Comparison of ENCODE assay signal across 1 cellular context in genomic region chr11:74175923-74176322, GRCh38.
TF ChIP-seq lines count a peak whose summit lies in the region.

No MANE protein-coding gene starts in this region.

TF ChIP-seq in K562, 482 proteins besides CTCF, POLR2A, EP300 and RAD21 (continued from another document and continues in another):
- TF ChIP-seq COPS2 (conservative IDR thresholded peaks at IDR 0.05) (no peak), KLF13 (tag; IDR thresholded peaks at IDR 0.05; ENCODE audit: borderline replicate concordance, low read depth) (no peak), ZNF124 (CRISPR knock-in tag; IDR thresholded peaks at IDR 0.05) (no peak), TARDBP (IDR thresholded peaks at IDR 0.05) (no peak), USF2 (CRISPR knock-in tag; IDR thresholded peaks at IDR 0.05) (no peak), HIVEP1 (CRISPR knock-in tag; IDR thresholded peaks at IDR 0.05) (no peak), LEF1 (IDR thresholded peaks at IDR 0.05) (no peak), XRCC3 (IDR thresholded peaks at IDR 0.05) (no peak), CAMTA2 (CRISPR knock-in tag; conservative IDR thresholded peaks at IDR 0.05) (no peak), ATF6 (CRISPR knock-in tag; IDR thresholded peaks at IDR 0.05) (no peak), SMARCA4 (IDR thresholded peaks at IDR 0.05) (peak; percentile 69), SNRNP70 (optimal IDR thresholded peaks at IDR 0.05; ENCODE audit: low read depth, low read length) (no peak), PTTG1 (tag; IDR thresholded peaks at IDR 0.05; ENCODE audit: low read depth) (no peak), PRPF4 (IDR thresholded peaks at IDR 0.05; ENCODE audit: insufficient read depth, low read depth, low read length, poor library complexity, severe bottlenecking) (no peak), MLLT1 (IDR thresholded peaks at IDR 0.05) (no peak), STAG1 (CRISPR knock-in tag; IDR thresholded peaks at IDR 0.05; ENCODE audit: borderline replicate concordance) (no peak), ZNF431 (CRISPR knock-in tag; IDR thresholded peaks at IDR 0.05) (no peak), ZNF507 (tag; conservative IDR thresholded peaks at IDR 0.05) (no peak), HDGF (IDR thresholded peaks at IDR 0.05) (no peak), NR1H2 (CRISPR knock-in tag; IDR thresholded peaks at IDR 0.05) (no peak), RBM22 (IDR thresholded peaks at IDR 0.05; ENCODE audit: low read depth, low read length, poor library complexity, severe bottlenecking) (no peak), ZNF146 (CRISPR knock-in tag; IDR thresholded peaks at IDR 0.05; ENCODE audit: unreplicated experiment) (no peak), ZNF77 (CRISPR knock-in tag; IDR thresholded peaks at IDR 0.05) (no peak), POLR2AphosphoS5 (IDR thresholded peaks at IDR 0.05; ENCODE audit: control insufficient read depth, insufficient read depth, low read depth, low read length) (no peak), CREB1 (IDR thresholded peaks at IDR 0.05) (no peak), CREB1 (CRISPR knock-in tag; IDR thresholded peaks at IDR 0.05) (no peak), HNRNPH1 (optimal IDR thresholded peaks at IDR 0.05; ENCODE audit: low read depth, low read length) (no peak), HDAC8 (tag; IDR thresholded peaks at IDR 0.05) (no peak), ZNF766 (CRISPR knock-in tag; conservative IDR thresholded peaks at IDR 0.05) (no peak), PHB (CRISPR knock-in tag; IDR thresholded peaks at IDR 0.05) (no peak), TEAD4 (IDR thresholded peaks at IDR 0.05; ENCODE audit: low read length) (peak; percentile 93), TEAD4 (CRISPR knock-in tag; IDR thresholded peaks at IDR 0.05; ENCODE audit: borderline replicate concordance) (no peak), RFX1 (IDR thresholded peaks at IDR 0.05) (no peak), PML (IDR thresholded peaks at IDR 0.05; ENCODE audit: low read length) (peak; percentile 81; the same call in 1 of the 2 replicates), ZNF449 (CRISPR knock-in tag; IDR thresholded peaks at IDR 0.05) (no peak), ZSCAN29 (IDR thresholded peaks at IDR 0.05) (no peak), ZKSCAN8 (CRISPR knock-in tag; IDR thresholded peaks at IDR 0.05) (no peak), THRAP3 (IDR thresholded peaks at IDR 0.05; ENCODE audit: borderline replicate concordance) (no peak), NEUROD1 (IDR thresholded peaks at IDR 0.05; ENCODE audit: borderline replicate concordance, low read depth, low read length, partially characterized antibody) (no peak), NCOR1 (IDR thresholded peaks at IDR 0.05) (peak; percentile 53; the same call in 1 of the 2 replicates), ZNF212 (CRISPR knock-in tag; IDR thresholded peaks at IDR 0.05) (no peak), ESRRA (IDR thresholded peaks at IDR 0.05; ENCODE audit: borderline replicate concordance, low read depth) (no peak)
- TF ChIP-seq, protein P1, sequence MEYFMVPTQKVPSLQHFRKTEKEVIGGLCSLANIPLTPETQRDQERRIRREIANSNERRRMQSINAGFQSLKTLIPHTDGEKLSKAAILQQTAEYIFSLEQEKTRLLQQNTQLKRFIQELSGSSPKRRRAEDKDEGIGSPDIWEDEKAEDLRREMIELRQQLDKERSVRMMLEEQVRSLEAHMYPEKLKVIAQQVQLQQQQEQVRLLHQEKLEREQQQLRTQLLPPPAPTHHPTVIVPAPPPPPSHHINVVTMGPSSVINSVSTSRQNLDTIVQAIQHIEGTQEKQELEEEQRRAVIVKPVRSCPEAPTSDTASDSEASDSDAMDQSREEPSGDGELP (CRISPR knock-in tag; IDR thresholded peaks at IDR 0.05; ENCODE audit: borderline replicate concordance), result no peak
- TF ChIP-seq, protein P2, sequence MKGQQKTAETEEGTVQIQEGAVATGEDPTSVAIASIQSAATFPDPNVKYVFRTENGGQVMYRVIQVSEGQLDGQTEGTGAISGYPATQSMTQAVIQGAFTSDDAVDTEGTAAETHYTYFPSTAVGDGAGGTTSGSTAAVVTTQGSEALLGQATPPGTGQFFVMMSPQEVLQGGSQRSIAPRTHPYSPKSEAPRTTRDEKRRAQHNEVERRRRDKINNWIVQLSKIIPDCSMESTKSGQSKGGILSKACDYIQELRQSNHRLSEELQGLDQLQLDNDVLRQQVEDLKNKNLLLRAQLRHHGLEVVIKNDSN (CRISPR knock-in tag; IDR thresholded peaks at IDR 0.05), result no peak
- TF ChIP-seq, protein P3, sequence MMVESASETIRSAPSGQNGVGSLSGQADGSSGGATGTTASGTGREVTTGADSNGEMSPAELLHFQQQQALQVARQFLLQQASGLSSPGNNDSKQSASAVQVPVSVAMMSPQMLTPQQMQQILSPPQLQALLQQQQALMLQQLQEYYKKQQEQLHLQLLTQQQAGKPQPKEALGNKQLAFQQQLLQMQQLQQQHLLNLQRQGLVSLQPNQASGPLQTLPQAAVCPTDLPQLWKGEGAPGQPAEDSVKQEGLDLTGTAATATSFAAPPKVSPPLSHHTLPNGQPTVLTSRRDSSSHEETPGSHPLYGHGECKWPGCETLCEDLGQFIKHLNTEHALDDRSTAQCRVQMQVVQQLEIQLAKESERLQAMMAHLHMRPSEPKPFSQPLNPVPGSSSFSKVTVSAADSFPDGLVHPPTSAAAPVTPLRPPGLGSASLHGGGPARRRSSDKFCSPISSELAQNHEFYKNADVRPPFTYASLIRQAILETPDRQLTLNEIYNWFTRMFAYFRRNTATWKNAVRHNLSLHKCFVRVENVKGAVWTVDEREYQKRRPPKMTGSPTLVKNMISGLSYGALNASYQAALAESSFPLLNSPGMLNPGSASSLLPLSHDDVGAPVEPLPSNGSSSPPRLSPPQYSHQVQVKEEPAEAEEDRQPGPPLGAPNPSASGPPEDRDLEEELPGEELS (CRISPR knock-in tag; IDR thresholded peaks at IDR 0.05; ENCODE audit: borderline replicate concordance), result no peak
- TF ChIP-seq, protein P4, sequence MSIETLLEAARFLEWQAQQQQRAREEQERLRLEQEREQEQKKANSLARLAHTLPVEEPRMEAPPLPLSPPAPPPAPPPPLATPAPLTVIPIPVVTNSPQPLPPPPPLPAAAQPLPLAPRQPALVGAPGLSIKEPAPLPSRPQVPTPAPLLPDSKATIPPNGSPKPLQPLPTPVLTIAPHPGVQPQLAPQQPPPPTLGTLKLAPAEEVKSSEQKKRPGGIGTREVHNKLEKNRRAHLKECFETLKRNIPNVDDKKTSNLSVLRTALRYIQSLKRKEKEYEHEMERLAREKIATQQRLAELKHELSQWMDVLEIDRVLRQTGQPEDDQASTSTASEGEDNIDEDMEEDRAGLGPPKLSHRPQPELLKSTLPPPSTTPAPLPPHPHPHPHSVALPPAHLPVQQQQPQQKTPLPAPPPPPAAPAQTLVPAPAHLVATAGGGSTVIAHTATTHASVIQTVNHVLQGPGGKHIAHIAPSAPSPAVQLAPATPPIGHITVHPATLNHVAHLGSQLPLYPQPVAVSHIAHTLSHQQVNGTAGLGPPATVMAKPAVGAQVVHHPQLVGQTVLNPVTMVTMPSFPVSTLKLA (conservative IDR thresholded peaks at IDR 0.05), result no peak
- TF ChIP-seq, protein P5, sequence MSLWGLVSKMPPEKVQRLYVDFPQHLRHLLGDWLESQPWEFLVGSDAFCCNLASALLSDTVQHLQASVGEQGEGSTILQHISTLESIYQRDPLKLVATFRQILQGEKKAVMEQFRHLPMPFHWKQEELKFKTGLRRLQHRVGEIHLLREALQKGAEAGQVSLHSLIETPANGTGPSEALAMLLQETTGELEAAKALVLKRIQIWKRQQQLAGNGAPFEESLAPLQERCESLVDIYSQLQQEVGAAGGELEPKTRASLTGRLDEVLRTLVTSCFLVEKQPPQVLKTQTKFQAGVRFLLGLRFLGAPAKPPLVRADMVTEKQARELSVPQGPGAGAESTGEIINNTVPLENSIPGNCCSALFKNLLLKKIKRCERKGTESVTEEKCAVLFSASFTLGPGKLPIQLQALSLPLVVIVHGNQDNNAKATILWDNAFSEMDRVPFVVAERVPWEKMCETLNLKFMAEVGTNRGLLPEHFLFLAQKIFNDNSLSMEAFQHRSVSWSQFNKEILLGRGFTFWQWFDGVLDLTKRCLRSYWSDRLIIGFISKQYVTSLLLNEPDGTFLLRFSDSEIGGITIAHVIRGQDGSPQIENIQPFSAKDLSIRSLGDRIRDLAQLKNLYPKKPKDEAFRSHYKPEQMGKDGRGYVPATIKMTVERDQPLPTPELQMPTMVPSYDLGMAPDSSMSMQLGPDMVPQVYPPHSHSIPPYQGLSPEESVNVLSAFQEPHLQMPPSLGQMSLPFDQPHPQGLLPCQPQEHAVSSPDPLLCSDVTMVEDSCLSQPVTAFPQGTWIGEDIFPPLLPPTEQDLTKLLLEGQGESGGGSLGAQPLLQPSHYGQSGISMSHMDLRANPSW (CRISPR knock-in tag; IDR thresholded peaks at IDR 0.05), result no peak
- TF ChIP-seq, protein P6, sequence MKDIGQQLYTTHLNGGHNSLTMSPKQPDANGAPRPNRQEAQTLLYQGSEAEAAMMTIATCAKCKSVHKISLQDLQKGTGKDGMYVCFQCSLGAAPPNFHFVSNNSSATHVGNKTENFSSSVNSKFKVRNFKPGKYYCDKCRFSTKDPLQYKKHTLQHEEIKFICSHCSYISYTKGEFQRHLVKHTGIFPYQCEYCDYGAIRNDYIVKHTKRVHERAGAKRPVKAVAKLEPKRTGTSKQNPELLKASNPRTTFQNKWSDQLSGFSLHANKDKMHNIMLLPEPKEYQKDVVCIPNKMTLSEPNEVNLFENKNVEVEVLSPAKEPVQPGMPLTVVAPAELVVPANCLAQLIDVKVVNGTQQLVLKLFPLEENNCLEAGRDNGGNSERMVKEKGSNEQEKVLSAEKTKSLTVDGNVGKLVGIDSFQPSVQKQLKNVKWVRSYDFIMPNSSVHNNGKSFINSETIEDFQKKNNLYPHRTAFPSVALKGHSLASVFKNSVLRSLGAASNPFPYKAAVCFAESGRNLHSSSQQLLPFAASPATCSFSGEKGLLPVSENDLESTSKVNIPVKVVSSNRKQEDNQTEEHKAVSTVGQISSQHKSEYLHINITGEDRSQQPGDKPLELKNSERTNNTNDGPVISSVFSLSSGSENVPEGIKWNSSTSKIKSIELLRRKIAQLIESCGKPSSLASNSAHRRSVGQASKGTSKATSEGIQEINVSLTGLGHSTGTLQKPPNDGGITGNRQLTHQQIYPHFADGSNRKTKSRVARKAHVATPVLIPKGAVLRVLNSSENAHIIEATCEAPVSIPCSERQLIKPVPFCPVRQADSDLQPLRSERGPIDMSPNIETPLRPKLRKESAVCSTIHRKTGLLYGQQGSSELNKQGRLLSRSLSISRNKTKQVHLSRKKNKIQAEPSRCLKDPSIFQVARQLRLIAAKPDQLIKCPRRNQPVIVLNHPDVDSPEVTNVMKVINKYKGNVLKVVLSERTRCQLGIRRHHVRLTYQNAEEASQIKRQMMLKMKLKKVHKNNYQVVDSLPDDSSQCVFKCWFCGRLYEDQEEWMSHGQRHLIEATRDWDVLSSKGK (CRISPR knock-in tag; IDR thresholded peaks at IDR 0.05), result no peak
